In the genomic region with DNA sequence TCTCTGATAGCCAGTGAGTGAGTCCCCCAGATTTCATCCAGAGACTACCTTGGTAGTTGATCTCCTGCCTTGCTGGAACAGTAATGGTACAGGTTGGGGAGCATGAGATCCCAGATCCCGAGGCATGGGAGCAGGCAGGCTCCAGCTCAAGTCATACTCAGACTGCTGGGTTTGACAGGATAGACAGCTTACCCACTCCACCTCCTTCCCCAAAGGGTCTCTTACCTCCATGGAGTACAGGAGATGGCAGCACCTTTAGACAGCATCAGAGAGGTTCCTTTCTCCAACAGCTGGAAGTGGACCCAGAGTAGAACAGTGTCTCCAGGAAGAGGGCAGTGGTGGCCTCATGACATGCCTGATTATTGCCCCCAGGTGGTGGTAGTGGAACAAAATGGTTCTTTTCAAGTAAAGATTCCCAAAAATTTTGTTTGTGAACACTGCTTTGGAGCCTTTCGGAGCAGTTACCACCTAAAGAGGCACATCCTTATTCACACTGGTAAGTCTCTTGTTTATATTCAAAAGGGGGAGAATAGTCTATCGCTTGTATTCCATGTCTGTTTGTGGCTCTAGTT, we compare ENCODE assay signal across 17 cellular contexts. TPM values are rescaled to one million over a fixed set of nuclear protein-coding genes. Genes with fewer than 3 reads are reported as not detected.
A peak's percentile ranks its signal among the peaks of the same experiment; 100 is the strongest.
DNase-seq lines count a peak whose midpoint lies in the region; ATAC-seq and TF ChIP-seq lines count a peak whose summit lies in the region.
"Had no signal": no experiment of that assay in that cellular context is flagged by ENCODE, and none has a peak within 500 bp of the region (broad histone marks: within the 10 kb centered on the region; RNA-seq: fewer than 3 reads in every experiment).

No MANE protein-coding gene starts in this region.

- no peaks in the 10 kb centered on the region for H3K27me3 Mint-ChIP-seq in activated naive CD4-positive, alpha-beta T cell treated with anti-CD3 and anti-CD28 coated beads, Interleukin-2, amount 10 ng/mL, durations not matched to agents 7 days and 5 days
- H3K27me3 Mint-ChIP-seq in HFFc6 (ENCODE audit: insufficient read depth) (no peaks in the 10 kb centered on the region), neural crest cell (ENCODE audit: low read depth) (no peaks in the 10 kb centered on the region)
- no peaks in the 10 kb centered on the region for H3K27me3 Mint-ChIP-seq in activated CD4-positive, alpha-beta memory T cell treated with anti-CD3 and anti-CD28 coated beads, Interleukin-2, amount 10 ng/mL, durations not matched to agents 7 days and 5 days

- no peak overlapping the region for H3K4me3 Mint-ChIP-seq in activated naive CD4-positive, alpha-beta T cell treated with anti-CD3 and anti-CD28 coated beads, Interleukin-2, amount 10 ng/mL, durations not matched to agents 7 days and 5 days
- no peak overlapping the region; the same call in 1 of the 2 replicates for H3K4me3 Mint-ChIP-seq in HFFc6
- peak overlapping the region; percentile 28 for H3K4me3 Mint-ChIP-seq in neural crest cell
- no peak overlapping the region for H3K4me3 Mint-ChIP-seq in activated CD4-positive, alpha-beta memory T cell treated with anti-CD3 and anti-CD28 coated beads, Interleukin-2, amount 10 ng/mL, durations not matched to agents 7 days and 5 days

- no peaks in the 10 kb centered on the region for H3K9me3 Mint-ChIP-seq in activated naive CD4-positive, alpha-beta T cell treated with anti-CD3 and anti-CD28 coated beads, Interleukin-2, amount 10 ng/mL, durations not matched to agents 7 days and 5 days
- H3K9me3 Mint-ChIP-seq in activated naive CD4-positive, alpha-beta T cell treated with anti-CD3 and anti-CD28 coated beads, Interleukin-2, amount 50 U/mL, for 72 hours, result no peaks in the 10 kb centered on the region
- H3K9me3 Mint-ChIP-seq in HFFc6 (no peaks in the 10 kb centered on the region), neural crest cell (no peaks in the 10 kb centered on the region)
- no peaks in the 10 kb centered on the region for H3K9me3 Mint-ChIP-seq in activated CD4-positive, alpha-beta memory T cell treated with anti-CD3 and anti-CD28 coated beads, Interleukin-2, amount 10 ng/mL, durations not matched to agents 7 days and 5 days

- no peak for ATAC-seq in activated naive CD4-positive, alpha-beta T cell treated with anti-CD3 and anti-CD28 coated beads, Interleukin-2, amount 50 U/mL, for 72 hours
- ATAC-seq in GM18519 (IDR thresholded peaks at IDR 0.05; ENCODE audit: low FRiP score, unreplicated experiment) (no peak), HG02623 (IDR thresholded peaks at IDR 0.05; ENCODE audit: unreplicated experiment) (no peak)
- ATAC-seq: SK-N-SH treated with all-trans-retinoic acid at 6 μM for 48 hours had no signal

- CTCF ChIA-PET in activated naive CD4-positive, alpha-beta T cell treated with anti-CD3 and anti-CD28 coated beads, Interleukin-2, amount 10 ng/mL, durations not matched to agents 7 days and 5 days (lab: Charles Lee), result interaction anchor here (0.7 to 2.4 kb wide), 7 partner anchors 9 to 26 kb away, joined by 3 to 15 read pairs (median 3); no protein-coding TSS in a partner anchor
- CTCF ChIA-PET in activated CD4-positive, alpha-beta memory T cell treated with anti-CD3 and anti-CD28 coated beads, Interleukin-2, amount 10 ng/mL, durations not matched to agents 7 days and 5 days (lab: Charles Lee), result interaction anchor here (0.5 to 5.0 kb wide), 7 partner anchors 11 to 114 kb away, joined by 3 to 20 read pairs (median 3); a partner anchor contains a TSS

- peaks cover 65% of the 10 kb centered on the region for H3K36me3 Mint-ChIP-seq in activated naive CD4-positive, alpha-beta T cell treated with anti-CD3 and anti-CD28 coated beads, Interleukin-2, amount 10 ng/mL, durations not matched to agents 7 days and 5 days
- H3K36me3 Mint-ChIP-seq in activated naive CD4-positive, alpha-beta T cell treated with anti-CD3 and anti-CD28 coated beads, Interleukin-2, amount 50 U/mL, for 72 hours, result peaks cover 29 to 32% of the 10 kb centered on the region in 2 donors
- H3K36me3 Mint-ChIP-seq in HFFc6 (ENCODE audit: low read depth), result peaks cover 48% of the 10 kb centered on the region
- peaks cover 26% of the 10 kb centered on the region for H3K36me3 Mint-ChIP-seq in neural crest cell (ENCODE audit: low read depth)
- H3K36me3 Mint-ChIP-seq in activated CD4-positive, alpha-beta memory T cell treated with anti-CD3 and anti-CD28 coated beads, Interleukin-2, amount 10 ng/mL, durations not matched to agents 7 days and 5 days (ENCODE audit: low read depth), result peaks cover 82% of the 10 kb centered on the region

- H3K4me1 Mint-ChIP-seq in activated naive CD4-positive, alpha-beta T cell treated with anti-CD3 and anti-CD28 coated beads, Interleukin-2, amount 10 ng/mL, durations not matched to agents 7 days and 5 days, result peaks cover 50% of the 10 kb centered on the region
- peaks cover 43% of the 10 kb centered on the region for H3K4me1 Mint-ChIP-seq in HFFc6 (ENCODE audit: low read depth)
- H3K4me1 Mint-ChIP-seq in neural crest cell, result peaks cover 36% of the 10 kb centered on the region
- H3K4me1 Mint-ChIP-seq in activated CD4-positive, alpha-beta memory T cell treated with anti-CD3 and anti-CD28 coated beads, Interleukin-2, amount 10 ng/mL, durations not matched to agents 7 days and 5 days, result peaks cover 47% of the 10 kb centered on the region

- H3K27ac Mint-ChIP-seq in activated naive CD4-positive, alpha-beta T cell treated with anti-CD3 and anti-CD28 coated beads, Interleukin-2, amount 10 ng/mL, durations not matched to agents 7 days and 5 days, result peak overlapping the region; percentile 58
- H3K27ac Mint-ChIP-seq in activated naive CD4-positive, alpha-beta T cell treated with anti-CD3 and anti-CD28 coated beads, Interleukin-2, amount 50 U/mL, for 72 hours, result peak overlapping the region in 1 of 2 donors; percentile 1
- H3K27ac Mint-ChIP-seq in HFFc6 (no peak overlapping the region), neural crest cell (ENCODE audit: unreplicated experiment) (no peak overlapping the region)
- no peak overlapping the region for H3K27ac Mint-ChIP-seq in activated CD4-positive, alpha-beta memory T cell treated with anti-CD3 and anti-CD28 coated beads, Interleukin-2, amount 10 ng/mL, durations not matched to agents 7 days and 5 days

- DNase-seq in activated naive CD4-positive, alpha-beta T cell treated with anti-CD3 and anti-CD28 coated beads, Interleukin-2, amount 10 ng/mL, durations not matched to agents 7 days and 5 days, result no peak
- DNase-seq in activated naive CD4-positive, alpha-beta T cell treated with anti-CD3 and anti-CD28 coated beads, Interleukin-2, amount 50 U/mL, for 72 hours (ENCODE audit: low spot score in 2 of 2), result no peak
- no peak for DNase-seq in HFFc6
- DNase-seq in choroid plexus epithelial cell (ENCODE audit: low read depth), result no peak
- DNase-seq in neural crest cell (ENCODE audit: low read depth, low spot score), result no peak
- DNase-seq in activated CD4-positive, alpha-beta memory T cell treated with anti-CD3 and anti-CD28 coated beads, Interleukin-2, amount 10 ng/mL, durations not matched to agents 7 days and 5 days, result no peak
- DNase-seq: activated CD4-positive, alpha-beta T cell treated with anti-CD3 and anti-CD28 coated beads, Interleukin-2, amount 50 U/mL, for 1 hour; activated gamma-delta T cell; dorsolateral prefrontal cortex; GOT3; NCI-H1417 treated with DMSO at 0.1 percent for 48 hours; posterior cingulate gyrus had no signal

- POLR2A ChIA-PET in activated CD4-positive, alpha-beta memory T cell treated with anti-CD3 and anti-CD28 coated beads, Interleukin-2, amount 10 ng/mL, durations not matched to agents 7 days and 5 days (lab: Charles Lee), result interaction anchor here (0.8 to 15.2 kb wide), 9 partner anchors 8 to 290 kb away, joined by 3 to 263 read pairs (median 4); a partner anchor contains a TSS

- no peak overlapping the region for H3K4me3 ChIP-seq in choroid plexus epithelial cell (ENCODE audit: low read depth, low read length)
- H3K4me3 ChIP-seq: esophagus muscularis mucosa had no signal

- peak; percentile 46; the same call in 1 of the 2 replicates for TF ChIP-seq CTCF in HFFc6 (IDR thresholded peaks at IDR 0.05)
- peak; percentile 26 for TF ChIP-seq CTCF in choroid plexus epithelial cell (conservative IDR thresholded peaks at IDR 0.05; ENCODE audit: low read depth, low read length)
- no peak for TF ChIP-seq CTCF in neural crest cell (conservative IDR thresholded peaks at IDR 0.05)

RNA-seq across cellular contexts. Expression of a gene that starts 4.9 kb away (rescaled TPM):
- total RNA-seq in activated naive CD4-positive, alpha-beta T cell treated with anti-CD3 and anti-CD28 coated beads, Interleukin-2, amount 50 U/mL, for 72 hours, result 10 to 100 TPM; 24.4 to 55.8 TPM
- total RNA-seq in HFFc6 (2021; fragmentation: NEBNext Ultra II Directional; extraction: Animal tissue kit (Norgen Biotek cat#: 25700)), result 10 to 100 TPM; 13.9 to 17.1 (median 16.0) TPM
- total RNA-seq in neural crest cell, result 22.1 and 26.5 TPM in 2 replicates
- total RNA-seq in activated CD4-positive, alpha-beta memory T cell treated with anti-CD3 and anti-CD28 coated beads, Interleukin-2, amount 10 ng/mL, durations not matched to agents 7 days and 5 days, result 10 to 100 TPM; 28.6 to 31.0 TPM

RNA-seq across cellular contexts. Expression of a gene that starts 5.1 kb away (rescaled TPM):
- total RNA-seq in activated naive CD4-positive, alpha-beta T cell treated with anti-CD3 and anti-CD28 coated beads, Interleukin-2, amount 50 U/mL, for 72 hours, result 10 to 100 TPM; 36.8 to 43.2 TPM
- 10 to 100 TPM; 17.3 to 25.7 (median 19.3) TPM for total RNA-seq in HFFc6 (2021; fragmentation: NEBNext Ultra II Directional; extraction: Animal tissue kit (Norgen Biotek cat#: 25700))
- total RNA-seq in neural crest cell, result 52.7 and 59.6 TPM in 2 replicates
- 10 to 100 TPM; 33.7 to 45.5 TPM for total RNA-seq in activated CD4-positive, alpha-beta memory T cell treated with anti-CD3 and anti-CD28 coated beads, Interleukin-2, amount 10 ng/mL, durations not matched to agents 7 days and 5 days

RNA-seq across cellular contexts. Expression of a gene that starts 21.4 kb away (rescaled TPM):
- 10 to 100 TPM; 71.4 to 76.3 TPM for total RNA-seq in activated naive CD4-positive, alpha-beta T cell treated with anti-CD3 and anti-CD28 coated beads, Interleukin-2, amount 50 U/mL, for 72 hours
- 1 to 10 TPM in 3 of 6 experiments, under 1 TPM in 3; 0.35 to 1.5 (median 0.93) TPM for total RNA-seq in HFFc6 (2021; fragmentation: NEBNext Ultra II Directional; extraction: Animal tissue kit (Norgen Biotek cat#: 25700))
- not detected in 2 replicates for total RNA-seq in neural crest cell
- 100 to 1,000 TPM; 780 to 786 TPM for total RNA-seq in activated CD4-positive, alpha-beta memory T cell treated with anti-CD3 and anti-CD28 coated beads, Interleukin-2, amount 10 ng/mL, durations not matched to agents 7 days and 5 days
- total RNA-seq: lung microvascular endothelial cell had no signal

RNA-seq across cellular contexts. Expression of a gene that starts 46.3 kb away (rescaled TPM):
- total RNA-seq in activated naive CD4-positive, alpha-beta T cell treated with anti-CD3 and anti-CD28 coated beads, Interleukin-2, amount 50 U/mL, for 72 hours, result 10 to 100 TPM; 15.5 to 23.5 TPM
- 10 to 100 TPM; 47.2 to 80.5 (median 71.0) TPM for total RNA-seq in HFFc6 (2021; fragmentation: NEBNext Ultra II Directional; extraction: Animal tissue kit (Norgen Biotek cat#: 25700))
- total RNA-seq in neural crest cell, result 5.4 and 5.9 TPM in 2 replicates
- 10 to 100 TPM; 46.1 to 47.4 TPM for total RNA-seq in activated CD4-positive, alpha-beta memory T cell treated with anti-CD3 and anti-CD28 coated beads, Interleukin-2, amount 10 ng/mL, durations not matched to agents 7 days and 5 days

Comparison
In these comparisons a context has a peak if more than half of its experiments do, and no peak if none do; other contexts are left out.
1. RNA of a gene that starts 21.4 kb away (total RNA-seq): 780 to 786 TPM in activated CD4-positive, alpha-beta memory T cell treated with anti-CD3 and anti-CD28 coated beads, Interleukin-2, amount 10 ng/mL, durations not matched to agents 7 days and 5 days and 71.4 to 76.3 TPM in activated naive CD4-positive, alpha-beta T cell treated with anti-CD3 and anti-CD28 coated beads, Interleukin-2, amount 50 U/mL, for 72 hours; 0.35 to 1.5 TPM in HFFc6 and not detected in neural crest cell; every median in the first group is over 10 times any median in the second.